Comparison of ENCODE assay signal across 23 cellular contexts in genomic region chr6:34004706-34005105, GRCh38.
DNase-seq lines count a peak whose midpoint lies in the region; ATAC-seq and TF ChIP-seq lines count a peak whose summit lies in the region.
"Had no signal": no experiment of that assay in that cellular context is flagged by ENCODE, and none has a peak within 500 bp of the region (broad histone marks: within the 10 kb centered on the region; RNA-seq: fewer than 3 reads in every experiment).

No MANE protein-coding gene starts in this region.

- no peaks in the 10 kb centered on the region for H3K36me3 ChIP-seq in transverse colon
- H3K36me3 ChIP-seq: SJCRH30 had no signal

- no peak for TF ChIP-seq EP300 in transverse colon (IDR thresholded peaks at IDR 0.05; ENCODE audit: low read depth)

- peak; percentile 48 for DNase-seq in DMS53 (lab: John Stamatoyannopoulos, UW)
- DNase-seq in DMS53 treated with DMSO at 0.1 percent for 48 hours (lab: John Stamatoyannopoulos, UW; ENCODE audit: unreplicated experiment): no peak
- DNase-seq in NCI-H510A (lab: John Stamatoyannopoulos, UW): peak; percentile 47
- no peak for DNase-seq in transverse colon
- DNase-seq in NCI-H82 (lab: John Stamatoyannopoulos, UW): no peak
- no peak for DNase-seq in effector CD8-positive, alpha-beta T cell (lab: John Stamatoyannopoulos, UW)
- DNase-seq: AML-193; C1 segment of cervical spinal cord; CD8-positive, alpha-beta T cell; GOT3; HCEC 1CT; MM.1S; NCI-H1048; NCI-H1417 treated with DMSO at 0.1 percent for 48 hours; NCI-H187; NCI-H345; SJCRH30; T-cell had no signal

- in situ Hi-C loops in transverse colon (cut with MboI; ENCODE audit: low pct_ligation_motif_present in 1 of 4, low pct_unique_long_range_greater_than_20kb in 1 of 4, low sequenced_read_pairs in 3 of 4): no loop called here

- peaks cover 0 to 10% (median 0%) of the 10 kb centered on the region in 4 donors for H3K4me1 ChIP-seq in transverse colon

- TF ChIP-seq CTCF in transverse colon (IDR thresholded peaks at IDR 0.05): peak in 1 of 5 experiments; percentile 16

- H3K4me3 ChIP-seq in iPS-11a (ENCODE audit: low read depth, low read length) (peak overlapping the region; percentile 4), transverse colon (no peak overlapping the region)
- H3K4me3 ChIP-seq: K562, SJCRH30 had no signal

- H3K27me3 ChIP-seq in transverse colon: no peaks in the 10 kb centered on the region
- H3K27me3 ChIP-seq: SJCRH30 had no signal

- TF ChIP-seq POLR2A in transverse colon (IDR thresholded peaks at IDR 0.05): no peak

- H3K9me3 ChIP-seq in transverse colon: no peaks in the 10 kb centered on the region
- H3K9me3 ChIP-seq: SJCRH30 had no signal

- H3K27ac ChIP-seq in transverse colon: peak overlapping the region in 3 of 4 donors; percentile 40 to 60 (median 55)
- H3K27ac ChIP-seq: HL-60, SJCRH30 had no signal

- intact Hi-C loops in transverse colon (cut with DNase I; ENCODE audit: low total_unique reads): no loop called here

- ATAC-seq in GM21381 (IDR thresholded peaks at IDR 0.05; ENCODE audit: unreplicated experiment): no peak
- ATAC-seq: CD8-positive, alpha-beta T cell; HepG2; K562; T-cell had no signal

- 40 to 54% methylated on average over 1 of the region's 1 CpG for WGBS in transverse colon (ENCODE audit: low coverage in 1 of 2), 2 donors

Comparison
In these comparisons a context has a peak if more than half of its experiments do, and no peak if none do; other contexts are left out.
1. DNase-seq: peak in DMS53 (single experiment) and NCI-H510A (single experiment); none in DMS53 treated with DMSO at 0.1 percent for 48 hours (single experiment), transverse colon (single experiment), NCI-H82 (single experiment) and effector CD8-positive, alpha-beta T cell (single experiment).